In genomic region chr11:32280339-32280738, GRCh38 we compare ENCODE assay signal across 26 cellular contexts.
A peak's percentile ranks its signal among the peaks of the same experiment; 100 is the strongest.
DNase-seq lines count a peak whose midpoint lies in the region; ATAC-seq, FAIRE-seq and TF ChIP-seq lines count a peak whose summit lies in the region.
"Had no signal": no experiment of that assay in that cellular context is flagged by ENCODE, and none has a peak within 500 bp of the region (broad histone marks: within the 10 kb centered on the region; RNA-seq: fewer than 3 reads in every experiment).

No MANE protein-coding gene starts in this region.

- no peaks in the 10 kb centered on the region for H3K27me3 ChIP-seq in GM12878 (replicated peaks in 1 of 2; ENCODE audit: control insufficient read depth in 2 of 2, insufficient read depth in 2 of 2, low read length in 1 of 2)
- no peaks in the 10 kb centered on the region for H3K27me3 ChIP-seq in smooth muscle cell (ENCODE audit: low read depth)
- H3K27me3 ChIP-seq: BLaER1 treated with 17β-estradiol and CSF1 and Interleukin-3, amounts not matched to agents 10 nM and 100 nM; MG63 had no signal

- H3K9ac ChIP-seq in GM12878 (ENCODE audit: control insufficient read depth, insufficient read depth, low read length) (no peak overlapping the region), smooth muscle cell (ENCODE audit: low read depth) (no peak overlapping the region)
- H3K9ac ChIP-seq: BLaER1 treated with 17β-estradiol and CSF1 and Interleukin-3, amounts not matched to agents 10 nM and 100 nM; SK-N-SH had no signal

- H3K36me3 ChIP-seq in GM12878 (ENCODE audit: control insufficient read depth in 2 of 2, insufficient read depth in 2 of 2, low read length in 1 of 2) (no peaks in the 10 kb centered on the region), smooth muscle cell (ENCODE audit: low read depth) (no peaks in the 10 kb centered on the region)
- H3K36me3 ChIP-seq: BLaER1 treated with 17β-estradiol and CSF1 and Interleukin-3, amounts not matched to agents 10 nM and 100 nM; MG63 had no signal

- H3F3A ChIP-seq in smooth muscle cell (ENCODE audit: low read depth) = no peaks in the 10 kb centered on the region

- H3K79me2 ChIP-seq in GM12878 (ENCODE audit: control insufficient read depth, insufficient read depth, low read length) (no peaks in the 10 kb centered on the region), smooth muscle cell (ENCODE audit: low read depth) (no peaks in the 10 kb centered on the region)

- TF ChIP-seq RAD21 in GM12878 (IDR thresholded peaks at IDR 0.05; ENCODE audit: insufficient read depth, low read depth, low read length) = no peak

- ATAC-seq in GM18858 (IDR thresholded peaks at IDR 0.05; ENCODE audit: unreplicated experiment) = peak; percentile 66
- peak; percentile 56 for ATAC-seq in GM19351 (IDR thresholded peaks at IDR 0.05; ENCODE audit: unreplicated experiment)
- ATAC-seq in HG03159 (IDR thresholded peaks at IDR 0.05; ENCODE audit: unreplicated experiment) = peak; percentile 56
- no peak for ATAC-seq in GM12878
- no peak for ATAC-seq in HG02763 (IDR thresholded peaks at IDR 0.05; ENCODE audit: unreplicated experiment)
- ATAC-seq: A549, GM23338, PC-3 had no signal

- WGBS in GM12878 (ENCODE audit: insufficient coverage, insufficient replicate concordance, low lambda C conversion rate, missing lambda C conversion rate) = 7% methylated on average over 1 of the region's 1 CpG
- WGBS in smooth muscle cell (ENCODE audit: low lambda C conversion rate) = 91% methylated on average over 1 of the region's 1 CpG

- SMC1A ChIA-PET in GM12878 (lab: Charles Lee; ENCODE audit: uncharacterized antibody, unreplicated experiment) = interaction anchor here (0.8 kb wide), 1 partner anchor 43 kb away, joined by 3 read pairs; no protein-coding TSS in a partner anchor

- no peak for TF ChIP-seq POLR2A in GM12878 (IDR thresholded peaks at IDR 0.05; ENCODE audit: low read depth, low read length)

- BruUV-seq in GM12878 (replicated peaks; lab: Mats Ljungman, UMichigan) = no TSS peak

- H3K4me1 ChIP-seq in GM12878 (ENCODE audit: control insufficient read depth, insufficient read depth, low read length) (no peaks in the 10 kb centered on the region), smooth muscle cell (ENCODE audit: low read depth) (no peaks in the 10 kb centered on the region)
- H3K4me1 ChIP-seq: A549; BLaER1 treated with 17β-estradiol and CSF1 and Interleukin-3, amounts not matched to agents 10 nM and 100 nM had no signal

- POLR2A ChIA-PET in GM12878 (lab: Charles Lee) = no interaction called here

- FAIRE-seq in GM12878 (lab: Jason Lieb, UNC) = no peak
- FAIRE-seq: A549, HTR-8/SVneo had no signal

- H3K9me3 ChIP-seq in GM12878 (replicated peaks; ENCODE audit: control insufficient read depth, insufficient read depth, low read length) (no peaks in the 10 kb centered on the region), smooth muscle cell (replicated peaks; ENCODE audit: low read depth) (no peaks in the 10 kb centered on the region)
- H3K9me3 ChIP-seq: MG63, SK-N-SH had no signal

- H2AFZ ChIP-seq in GM12878 (ENCODE audit: control insufficient read depth, low read depth, low read length) (peak overlapping the region; percentile 55), smooth muscle cell (ENCODE audit: low read depth) (no peak overlapping the region)
- H2AFZ ChIP-seq: GM23338 had no signal

- RAD21 ChIA-PET in GM12878 (lab: Charles Lee; ENCODE audit: unreplicated experiment) = no interaction called here

- TF ChIP-seq EP300 in GM12878 (IDR thresholded peaks at IDR 0.05; ENCODE audit: borderline replicate concordance in 1 of 2, control insufficient read depth in 1 of 2, low read depth in 2 of 2, low read length in 2 of 2) = no peak

- H3K4me3 ChIP-seq in GM12878 = no peak overlapping the region
- no peak overlapping the region for H3K4me3 ChIP-seq in smooth muscle cell
- H3K4me3 ChIP-seq: A549; BLaER1 treated with 17β-estradiol and CSF1 and Interleukin-3, amounts not matched to agents 10 nM and 100 nM; GM23338; MG63 had no signal

- no peak overlapping the region for H3K4me2 ChIP-seq in GM12878 (ENCODE audit: control insufficient read depth, insufficient read depth)
- H3K4me2 ChIP-seq in smooth muscle cell = no peak overlapping the region
- H3K4me2 ChIP-seq: A549; BLaER1 treated with 17β-estradiol and CSF1 and Interleukin-3, amounts not matched to agents 10 nM and 100 nM; GM23338; SK-N-SH had no signal

- H3K27ac ChIP-seq in GM12878 (ENCODE audit: control insufficient read depth, insufficient read depth) (no peak overlapping the region), smooth muscle cell (ENCODE audit: low read depth) (no peak overlapping the region)
- H3K27ac ChIP-seq: A549; BLaER1 treated with 17β-estradiol and CSF1 and Interleukin-3, amounts not matched to agents 10 nM and 100 nM had no signal

- intact Hi-C loops in GM12878 (cut with micrococcal nuclease; ENCODE audit: unreplicated experiment) = no loop called here

- DNase-seq in GM12878 (ENCODE audit: low read depth, low spot score) = no peak
- no peak for DNase-seq in DMS53 (lab: John Stamatoyannopoulos, UW)
- no peak for DNase-seq in smooth muscle cell (lab: John Stamatoyannopoulos, UW; ENCODE audit: unreplicated experiment)
- DNase-seq: AML-193; CD4-positive, alpha-beta T cell; DMS79; EL; GDM1; H9; KBM-7; MG63; NCI-H1048; NCI-H1417; NCI-H226; NCI-H510A; PC-3; SK-N-SH; T-helper 2 cell had no signal

- H4K20me1 ChIP-seq in GM12878 (ENCODE audit: control insufficient read depth, insufficient read depth) = no peaks in the 10 kb centered on the region
- H4K20me1 ChIP-seq in smooth muscle cell (ENCODE audit: low read depth) = no peaks in the 10 kb centered on the region
- H4K20me1 ChIP-seq: BLaER1 treated with 17β-estradiol and CSF1 and Interleukin-3, amounts not matched to agents 10 nM and 100 nM had no signal

- in situ Hi-C loops in GM12878 (cut with MboI) = no loop called here

- TF ChIP-seq CTCF in GM12878 (IDR thresholded peaks at IDR 0.05 in 2 of 3, conservative IDR thresholded peaks at IDR 0.05 in 1 of 3; ENCODE audit: control insufficient read depth in 2 of 3, extremely low read depth in 1 of 3, insufficient read depth in 1 of 3, low read depth in 3 of 3, low read length in 3 of 3) (no peak), smooth muscle cell (IDR thresholded peaks at IDR 0.05; ENCODE audit: borderline replicate concordance, insufficient read depth, poor library complexity, severe bottlenecking) (no peak)

- CTCF ChIA-PET in GM12878 (lab: Yijun Ruan, JAX) = no interaction called here

TF ChIP-seq in GM12878, 131 proteins besides CTCF, POLR2A, EP300 and RAD21 (continues in another document):
- TF ChIP-seq ZBED1 (IDR thresholded peaks at IDR 0.05; ENCODE audit: borderline replicate concordance) (no peak), RAD51 (IDR thresholded peaks at IDR 0.05) (no peak), WRNIP1 (IDR thresholded peaks at IDR 0.05; ENCODE audit: borderline replicate concordance, low read depth, low read length) (no peak), ZNF384 (IDR thresholded peaks at IDR 0.05; ENCODE audit: borderline replicate concordance, low read depth, low read length) (no peak), NR2C2 (IDR thresholded peaks at IDR 0.05; ENCODE audit: borderline replicate concordance, control insufficient read depth, insufficient read length, low read depth) (no peak), SIX5 (IDR thresholded peaks at IDR 0.05; ENCODE audit: low read depth, low read length, severe bottlenecking) (no peak), RUNX3 (IDR thresholded peaks at IDR 0.05; ENCODE audit: low read length) (no peak), KAT2A (conservative IDR thresholded peaks at IDR 0.05; ENCODE audit: control insufficient read depth, low read depth, low read length) (no peak), JUNB (IDR thresholded peaks at IDR 0.05) (no peak), REST (IDR thresholded peaks at IDR 0.05; ENCODE audit: low read depth, low read length) (no peak), SRF (IDR thresholded peaks at IDR 0.05; ENCODE audit: low read depth in 2 of 2, low read length in 2 of 2) (no peak), GATAD2B (conservative IDR thresholded peaks at IDR 0.05; ENCODE audit: low read depth) (no peak), CHD4 (IDR thresholded peaks at IDR 0.05) (no peak), ZNF24 (IDR thresholded peaks at IDR 0.05) (no peak)

Comparison
In these comparisons a context has a peak if more than half of its experiments do, and no peak if none do; other contexts are left out.
1. ATAC-seq: peak in GM18858 (single experiment), GM19351 (single experiment) and HG03159 (single experiment); none in GM12878 (single experiment) and HG02763 (single experiment).